ENCODE assay signal across 15 cellular contexts in genomic region chr7:103532955-103533354, GRCh38.
"Had no signal": no experiment of that assay in that cellular context is flagged by ENCODE, and none has a peak within 500 bp of the region (broad histone marks: within the 10 kb centered on the region; RNA-seq: fewer than 3 reads in every experiment).

No MANE protein-coding gene starts in this region.

- H3K4me1 ChIP-seq: gastrocnemius medialis, SJSA1, tibial nerve had no signal

- H3K27me3 ChIP-seq: gastrocnemius medialis, hepatocyte, tibial nerve had no signal

- H3K36me3 ChIP-seq: gastrocnemius medialis, SJSA1 had no signal

- H3K79me2 ChIP-seq: hepatocyte had no signal

- H3K9me3 ChIP-seq: gastrocnemius medialis, SJSA1, tibial nerve had no signal

- H2AFZ ChIP-seq: hepatocyte had no signal

- ATAC-seq: gastrocnemius medialis had no signal

- H3K4me3 ChIP-seq: gastrocnemius medialis, hepatocyte, SJSA1, tibial nerve had no signal

- H3K4me2 ChIP-seq: hepatocyte had no signal

- H3K27ac ChIP-seq: epithelial cell of prostate, gastrocnemius medialis, hepatocyte, SJSA1 had no signal

- DNase-seq: activated B cell treated with CpG ODN at 0.5 μM for 24 hours; activated CD4-positive, alpha-beta T cell treated with anti-CD3 and anti-CD28 coated beads, Interleukin-2, amount 10 ng/mL, durations not matched to agents 24 days and 14 days; activated CD8-positive, alpha-beta memory T cell treated with anti-CD3 and anti-CD28 coated beads for 24 hours; activated naive CD8-positive, alpha-beta T cell treated with anti-CD3 and anti-CD28 coated beads for 36 hours; cerebellar nuclear complex; dermis blood vessel endothelial cell; gastrocnemius medialis; nephron progenitor cell; stimulated activated CD4-positive, alpha-beta T cell treated with anti-CD3 and anti-CD28 coated beads, Interleukin-12 subunit alpha, Interleukin-12 subunit beta, amount 100 ng/mL, for 4 hours; stimulated activated CD4-positive, alpha-beta T cell treated with anti-CD3 and anti-CD28 coated beads, Interleukin-2, amount 100 ng/mL, for 24 hours; SW 1271 had no signal
